Comparison of ENCODE assay signal across 8 cellular contexts in the genomic region with DNA sequence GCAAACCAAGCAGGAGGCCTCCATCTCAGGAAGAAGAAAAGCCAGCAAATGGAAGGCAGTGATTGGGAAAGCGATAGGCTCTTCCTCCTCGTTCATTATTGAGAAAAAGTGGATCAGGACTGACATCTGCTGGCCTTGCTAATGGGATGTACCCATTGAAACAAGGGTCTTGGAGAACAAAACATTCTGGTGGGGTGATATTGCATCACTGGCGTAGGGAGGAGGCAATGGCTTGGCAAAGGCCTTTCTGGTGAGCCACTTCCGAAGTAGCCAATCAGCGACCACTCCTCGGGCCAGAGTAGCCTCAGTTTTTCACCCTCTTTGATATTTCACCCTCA.
DNase-seq lines count a peak whose midpoint lies in the region; ATAC-seq, FAIRE-seq and TF ChIP-seq lines count a peak whose summit lies in the region.

No MANE protein-coding gene starts in this region.

- peak; percentile 34 for TF ChIP-seq CTCF in HFF-Myc (IDR thresholded peaks at IDR 0.05; ENCODE audit: low read depth, low read length, missing control alignments)
- peak; percentile 70 for TF ChIP-seq CTCF in PC-3 (conservative IDR thresholded peaks at IDR 0.05; ENCODE audit: low read depth, low read length)
- peak; percentile 73 for TF ChIP-seq CTCF in epithelial cell of proximal tubule (conservative IDR thresholded peaks at IDR 0.05; ENCODE audit: low read depth, low read length)

- no peaks in the 10 kb centered on the region for H3K36me3 ChIP-seq in PC-3 (ENCODE audit: low read depth, low read length)

- H3K9me2 ChIP-seq in PC-3 (replicated peaks; ENCODE audit: low read length) = no peaks in the 10 kb centered on the region

- BruUV-seq in PC-3 (replicated peaks; lab: Mats Ljungman, UMichigan) = no TSS peak

- H3K27me3 ChIP-seq in PC-3 (ENCODE audit: low read length) = no peaks in the 10 kb centered on the region

- peak overlapping the region; percentile 76 for H3K4me2 ChIP-seq in PC-3 (ENCODE audit: low read length)

- no peaks in the 10 kb centered on the region for H3K79me2 ChIP-seq in PC-3 (ENCODE audit: low read length)

- peak overlapping the region; percentile 50; the same call in 1 of the 2 replicates for H2AFZ ChIP-seq in PC-3 (ENCODE audit: low read length)

- peak; percentile 91 for ATAC-seq in PC-3

- POLR2A ChIA-PET in PC-3 (lab: Charles Lee; ENCODE audit: unreplicated experiment) = interaction anchor here (0.6 kb wide), 1 partner anchor 86 kb away, joined by 3 read pairs; no protein-coding TSS in a partner anchor

- peak overlapping the region; percentile 23; the same call in 1 of the 2 replicates for H3K27ac ChIP-seq in PC-3 (ENCODE audit: low read length)

- DNase-seq in HFF-Myc (ENCODE audit: extremely low read depth, low read depth) (peak; percentile 20), PC-3 (peak; percentile 78), epithelial cell of proximal tubule (ENCODE audit: low read depth) (peak; percentile 45), myocyte (ENCODE audit: low read depth) (peak; percentile 78), retina (no peak), NK-92 (lab: John Stamatoyannopoulos, UW; ENCODE audit: unreplicated experiment) (no peak), GM12891 (ENCODE audit: insufficient read length, low spot score) (no peak)
- DNase-seq in activated CD4-positive, alpha-beta T cell treated with anti-CD3 and anti-CD28 coated beads for 1 hour = no peak

- no peak for TF ChIP-seq POLR2A in GM12891 (IDR thresholded peaks at IDR 0.05; ENCODE audit: low read depth, low read length)

- CTCF ChIA-PET in PC-3 (lab: Charles Lee) = interaction anchor here (0.9 to 1.2 kb wide), 4 partner anchors 33 to 973 kb away, joined by 3 to 17 read pairs (median 6); no protein-coding TSS in a partner anchor

- no peak overlapping the region for H3K9ac ChIP-seq in PC-3 (ENCODE audit: low read length)

- H3K4me1 ChIP-seq in PC-3 (ENCODE audit: insufficient read depth, low read length) = peaks cover 20% of the 10 kb centered on the region

- no peaks in the 10 kb centered on the region for H3K9me3 ChIP-seq in PC-3 (ENCODE audit: low read length)

- no peaks in the 10 kb centered on the region for H4K20me1 ChIP-seq in PC-3 (ENCODE audit: low read length)

- H3K4me3 ChIP-seq in HFF-Myc (replicated peaks; ENCODE audit: low read depth, low read length) (no peak overlapping the region), PC-3 (ENCODE audit: low read length) (peak overlapping the region; percentile 58), epithelial cell of proximal tubule (ENCODE audit: low read depth, low read length) (no peak overlapping the region)

- intact Hi-C loops in PC-3 (cut with micrococcal nuclease) = loop anchor here (2.0 to 5.0 kb wide), 3 partner anchors 48 to 974 kb away; no protein-coding TSS in a partner anchor

- no peaks in the 10 kb centered on the region for H3F3A ChIP-seq in PC-3 (ENCODE audit: low read length, unreplicated experiment)

- no peak for FAIRE-seq in GM12891 (lab: Jason Lieb, UNC)

TF ChIP-seq in GM12891, 5 proteins besides CTCF, POLR2A, EP300 and RAD21:
- TF ChIP-seq PAX5 (IDR thresholded peaks at IDR 0.05; ENCODE audit: insufficient read depth, low read length, severe bottlenecking) (no peak), POLR2AphosphoS5 (IDR thresholded peaks at IDR 0.05; ENCODE audit: low read depth, low read length) (no peak), POU2F2 (IDR thresholded peaks at IDR 0.05; ENCODE audit: low read depth, low read length) (no peak), SPI1 (IDR thresholded peaks at IDR 0.05; ENCODE audit: low read depth, low read length) (no peak), TAF1 (IDR thresholded peaks at IDR 0.05; ENCODE audit: low read depth, low read length) (no peak)

Comparison
In these comparisons a context has a peak if more than half of its experiments do, and no peak if none do; other contexts are left out.
1. DNase-seq: peak in HFF-Myc (single experiment), PC-3 (single experiment), epithelial cell of proximal tubule (single experiment) and myocyte (single experiment); none in retina (single experiment), activated CD4-positive, alpha-beta T cell treated with anti-CD3 and anti-CD28 coated beads for 1 hour (single experiment), NK-92 (single experiment) and GM12891 (single experiment).
2. Peak in every context shown above with its lines, with median percentiles within 50 percentile points of each other: CTCF ChIP-seq.